ENCODE assay signal across 36 cellular contexts in the genomic region with DNA sequence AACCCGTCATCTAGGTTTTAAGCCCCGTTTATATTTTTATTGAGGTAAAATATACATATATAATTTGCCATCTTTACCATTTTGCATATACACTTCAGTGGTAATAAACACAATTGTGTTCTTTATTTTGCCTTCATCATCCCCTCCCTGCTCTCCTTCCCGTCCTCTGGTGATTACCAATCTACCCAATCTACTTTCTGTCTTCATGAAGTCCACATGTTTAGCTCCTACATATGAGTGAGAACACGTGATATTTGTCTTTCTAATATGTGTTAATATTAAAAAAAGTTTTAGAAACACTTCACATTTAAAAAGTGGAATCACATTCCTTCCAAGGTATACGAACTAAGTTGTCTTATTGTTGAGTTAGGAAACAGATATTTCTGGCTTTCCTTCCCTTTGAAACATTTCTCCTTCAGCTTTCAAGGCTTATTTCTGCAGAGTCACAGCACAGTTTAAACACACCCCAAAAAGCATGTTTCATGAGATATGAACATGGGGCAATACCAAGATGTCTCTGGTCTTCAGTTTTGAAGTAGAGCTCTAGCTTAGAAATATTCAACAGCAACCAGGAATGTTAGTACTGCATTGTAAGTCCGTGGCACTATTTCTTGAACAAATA. TPM values are rescaled to one million over a fixed set of nuclear protein-coding genes. Genes with fewer than 3 reads are reported as not detected.
"Had no signal": no experiment of that assay in that cellular context is flagged by ENCODE, and none has a peak within 500 bp of the region (broad histone marks: within the 10 kb centered on the region; RNA-seq: fewer than 3 reads in every experiment).

No MANE protein-coding gene starts in this region.

- H3K4me3 ChIP-seq: ascending aorta, cardiac muscle cell had no signal

- H3K9me3 ChIP-seq: ascending aorta had no signal

- H3K27me3 ChIP-seq: ascending aorta, cardiac muscle cell had no signal

- ATAC-seq: activated CD4-positive, alpha-beta T cell treated with anti-CD3 and anti-CD28 coated beads for 36 hours; activated CD4-positive, CD25-positive, alpha-beta regulatory T cell treated with anti-CD3 and anti-CD28 coated beads, Interleukin-2, amount 50 U/mL, for 24 hours; activated CD8-positive, alpha-beta memory T cell treated with anti-CD3 and anti-CD28 coated beads, Interleukin-2, amount 10 ng/mL, durations not matched to agents 7 days and 5 days; activated CD8-positive, alpha-beta T cell treated with anti-CD3 and anti-CD28 coated beads, Interleukin-2, amount 10 ng/mL, durations not matched to agents 7 days and 5 days; activated naive CD8-positive, alpha-beta T cell treated with anti-CD3 and anti-CD28 coated beads, Interleukin-2, amount 50 U/mL, for 24 hours; WTC11 had no signal

- DNase-seq: activated CD4-positive, alpha-beta memory T cell treated with anti-CD3 and anti-CD28 coated beads, Interleukin-2, amount 10 ng/mL, durations not matched to agents 7 days and 5 days; activated CD4-positive, alpha-beta T cell treated with anti-CD3 and anti-CD28 coated beads for 1 hour; activated CD4-positive, alpha-beta T cell treated with anti-CD3 and anti-CD28 coated beads for 36 hours; activated CD4-positive, alpha-beta T cell treated with anti-CD3 and anti-CD28 coated beads for 48 hours; activated CD4-positive, alpha-beta T cell treated with anti-CD3 and anti-CD28 coated beads, Interleukin-2, amount 10 ng/mL, durations not matched to agents 7 days and 5 days; activated CD4-positive, alpha-beta T cell treated with anti-CD3 and anti-CD28 coated beads, Interleukin-2, amount 50 U/mL, for 48 hours; activated CD4-positive, CD25-positive, alpha-beta regulatory T cell; activated CD8-positive, alpha-beta memory T cell treated with anti-CD3 and anti-CD28 coated beads for 24 hours; activated CD8-positive, alpha-beta memory T cell treated with anti-CD3 and anti-CD28 coated beads, Interleukin-2, amount 10 ng/mL, durations not matched to agents 7 days and 5 days; activated CD8-positive, alpha-beta memory T cell treated with anti-CD3 and anti-CD28 coated beads, Interleukin-2, amount 50 U/mL, for 48 hours; activated CD8-positive, alpha-beta T cell treated with anti-CD3 and anti-CD28 coated beads, Interleukin-2, amount 10 ng/mL, durations not matched to agents 7 days and 5 days; activated effector memory CD4-positive, alpha-beta T cell treated with Interleukin-2 at 50 U/mL for 16 hours; activated gamma-delta T cell; activated naive CD4-positive, alpha-beta T cell treated with anti-CD3 and anti-CD28 coated beads, Interleukin-2, amount 10 ng/mL, durations not matched to agents 7 days and 5 days; activated naive CD4-positive, alpha-beta T cell treated with Interleukin-2 at 50 U/mL for 16 hours; activated naive CD8-positive, alpha-beta T cell treated with anti-CD3 and anti-CD28 coated beads, Interleukin-2, amount 10 ng/mL, durations not matched to agents 7 days and 5 days; activated naive CD8-positive, alpha-beta T cell treated with anti-CD3 and anti-CD28 coated beads, Interleukin-2, amount 50 U/mL, for 24 hours; activated T-cell treated with anti-CD3 and anti-CD28 coated beads, Interleukin-2, amount 50 U/mL, for 24 hours; activated T-cell treated with anti-CD3 and anti-CD28 coated beads, Interleukin-2, amount 50 U/mL, for 48 hours; amygdala; anterior cingulate cortex; caudate nucleus; cerebellar nuclear complex; T-helper 1 cell; T-helper 2 cell; T-helper 9 cell; WERI-Rb-1 had no signal

- FAIRE-seq: bronchial epithelial cell, TTC549 had no signal

- H3K27ac ChIP-seq: ascending aorta, cardiac muscle cell, WERI-Rb-1 had no signal

- H3K36me3 ChIP-seq: ascending aorta, cardiac muscle cell, WERI-Rb-1 had no signal

- H3K4me1 ChIP-seq: ascending aorta had no signal

RNA-seq across cellular contexts. Expression of gene GYPA, which starts 35.9 kb away (rescaled TPM):
- total RNA-seq: activated CD4-positive, alpha-beta memory T cell treated with anti-CD3 and anti-CD28 coated beads, Interleukin-2, amount 10 ng/mL, durations not matched to agents 7 days and 5 days; activated CD4-positive, alpha-beta T cell treated with anti-CD3 and anti-CD28 coated beads for 36 hours; activated CD4-positive, alpha-beta T cell treated with anti-CD3 and anti-CD28 coated beads, Interleukin-2, amount 10 ng/mL, durations not matched to agents 7 days and 5 days; activated CD8-positive, alpha-beta memory T cell treated with anti-CD3 and anti-CD28 coated beads, Interleukin-2, amount 10 ng/mL, durations not matched to agents 7 days and 5 days; activated CD8-positive, alpha-beta T cell treated with anti-CD3 and anti-CD28 coated beads, Interleukin-2, amount 10 ng/mL, durations not matched to agents 7 days and 5 days; activated naive CD8-positive, alpha-beta T cell treated with anti-CD3 and anti-CD28 coated beads, Interleukin-2, amount 10 ng/mL, durations not matched to agents 7 days and 5 days; activated T-helper 2 cell treated with anti-CD3 and anti-CD28 coated beads, Interferon-gamma antibody, Interleukin-2, Interleukin-4, amounts not matched to agents 10 μg/mL and 5 μg/mL and 100 μg/mL, durations not matched to agents 14 hours and 24 hours and 36 hours; ascending aorta; bronchial epithelial cell; cardiac muscle cell; chondrocyte had no signal
- polyA plus RNA-seq: adipose tissue, cardiac muscle cell had no signal
